In the genomic region with DNA sequence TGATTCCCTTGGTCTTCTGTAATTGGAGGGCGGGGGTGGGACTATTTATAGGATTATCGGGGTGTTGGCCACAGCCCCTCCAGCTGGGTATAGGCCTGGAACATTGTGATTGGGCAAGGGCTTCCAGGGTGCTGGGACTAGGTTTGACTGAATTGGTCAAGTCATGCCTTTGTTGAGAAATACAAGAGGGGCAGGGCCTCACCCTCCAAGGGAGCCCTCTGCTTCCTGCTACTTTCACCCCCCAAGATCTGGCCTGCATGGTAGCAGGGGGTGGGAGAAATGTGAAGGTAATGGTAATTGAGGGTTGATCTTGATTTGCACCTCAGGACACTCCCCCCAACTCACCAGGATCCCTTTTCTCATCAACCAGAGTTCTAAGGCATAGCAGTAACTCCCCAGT, we compare ENCODE assay signal across 17 cellular contexts. TPM values are rescaled to one million over a fixed set of nuclear protein-coding genes. Genes with fewer than 3 reads are reported as not detected.
DNase-seq lines count a peak whose midpoint lies in the region; ATAC-seq and TF ChIP-seq lines count a peak whose summit lies in the region.
"Had no signal": no experiment of that assay in that cellular context is flagged by ENCODE, and none has a peak within 500 bp of the region (broad histone marks: within the 10 kb centered on the region; RNA-seq: fewer than 3 reads in every experiment).

No MANE protein-coding gene starts in this region.

- H3F3A ChIP-seq in PC-3 (ENCODE audit: low read length, unreplicated experiment): peaks cover 7% of the 10 kb centered on the region

- no peak overlapping the region for H3K4ac ChIP-seq in H9 (ENCODE audit: low read depth, low read length)

- H3K27me3 Mint-ChIP-seq in H9 (ENCODE audit: low read depth): no peaks in the 10 kb centered on the region; the same call in 1 of the 2 replicates

- BruUV-seq in PC-3 (replicated peaks; lab: Mats Ljungman, UMichigan): no TSS peak

- no peak for ATAC-seq in PC-3
- ATAC-seq in HG02798 (IDR thresholded peaks at IDR 0.05; ENCODE audit: poor library complexity, unreplicated experiment): no peak

- H2BK15ac ChIP-seq in H9 (ENCODE audit: low read depth, low read length): no peak overlapping the region

- H3K36me3 Mint-ChIP-seq in H9 (ENCODE audit: insufficient read depth in 1 of 3, low read depth in 3 of 3): peaks cover 7 to 19% (median 17%) of the 10 kb centered on the region in 3 experiments; a peak in 6 of 7 replicates
- H3K36me3 Mint-ChIP-seq: naive B cell had no signal

- H3K79me2 ChIP-seq in H9 (ENCODE audit: insufficient read depth, low read length): peaks cover 83% of the 10 kb centered on the region
- no peaks in the 10 kb centered on the region for H3K79me2 ChIP-seq in PC-3 (ENCODE audit: low read length)

- no peak for TF ChIP-seq CTCF in H9 (conservative IDR thresholded peaks at IDR 0.05)
- no peak for TF ChIP-seq CTCF in PC-3 (conservative IDR thresholded peaks at IDR 0.05; ENCODE audit: low read depth, low read length)
- no peak for TF ChIP-seq CTCF in GM10266 (IDR thresholded peaks at IDR 0.05; ENCODE audit: control insufficient read depth, insufficient read depth, low read depth, missing control alignments)
- no peak for TF ChIP-seq CTCF in dorsolateral prefrontal cortex (IDR thresholded peaks at IDR 0.05 in 54 of 56, conservative IDR thresholded peaks at IDR 0.05 in 2 of 56; ENCODE audit: low read depth in 1 of 56, partially characterized antibody in 56 of 56)

- H4K8ac ChIP-seq in H9 (replicated peaks; ENCODE audit: insufficient read length, low read depth, low read length): no peak overlapping the region

- H3K23ac ChIP-seq in H9 (ENCODE audit: insufficient read length, low read depth, low read length): no peak overlapping the region

- H4K20me1 ChIP-seq in H9 (ENCODE audit: control insufficient read depth, insufficient read depth, insufficient read length) (no peaks in the 10 kb centered on the region), PC-3 (ENCODE audit: low read length) (no peaks in the 10 kb centered on the region)

- H3K4me3 ChIP-seq in PC-3 (ENCODE audit: low read length) (no peak overlapping the region), iPS DF 6.9 (ENCODE audit: low read length) (no peak overlapping the region; the same call in 1 of the 2 replicates), dorsolateral prefrontal cortex (no peak overlapping the region)

- H3K56ac ChIP-seq in H9 (ENCODE audit: insufficient read length, low read depth, low read length): no peak overlapping the region

- H3K4me2 ChIP-seq in H9 (ENCODE audit: insufficient read depth, insufficient read length, low read length): peak overlapping the region; percentile 74
- peak overlapping the region; percentile 68 for H3K4me2 ChIP-seq in PC-3 (ENCODE audit: low read length)
- H3K4me2 ChIP-seq: SK-N-SH had no signal

- H2BK120ac ChIP-seq in H9 (ENCODE audit: low read depth, low read length, poor library complexity, severe bottlenecking): no peak overlapping the region

- no CpG with 5 or more reads among the region's 2 CpGs for WGBS in H9 (ENCODE audit: extremely low coverage, insufficient read length, low lambda C conversion rate)
- WGBS in iPS DF 6.9 (ENCODE audit: insufficient coverage, insufficient read length): no CpG with 5 or more reads among the region's 2 CpGs

- H3K4me3 Mint-ChIP-seq in H9: peak overlapping the region; percentile 45 to 76

- intact Hi-C loops in PC-3 (cut with micrococcal nuclease) (loop anchor here (1.0 to 2.0 kb wide), 4 partner anchors 33 to 62 kb away; no protein-coding TSS in a partner anchor), dorsolateral prefrontal cortex (cut with DNase I) (no loop called here)

- H2AK5ac ChIP-seq in H9 (ENCODE audit: insufficient read length, low read length): peak overlapping the region; percentile 18

- H3K9ac ChIP-seq in H9 (ENCODE audit: extremely low read depth, insufficient read length, low read length): no peak overlapping the region
- peak overlapping the region; percentile 43 for H3K9ac ChIP-seq in PC-3 (ENCODE audit: low read length)
- H3K9ac ChIP-seq: SK-N-SH had no signal

- H4K91ac ChIP-seq in H9 (ENCODE audit: insufficient read length, low read depth, low read length): no peak overlapping the region

- peaks cover 87 to 93% of the 10 kb centered on the region in 2 experiments for H3K4me1 Mint-ChIP-seq in H9

- CTCF ChIA-PET in PC-3 (lab: Charles Lee): no interaction called here

- no peak overlapping the region for H3T11ph ChIP-seq in H9 (ENCODE audit: low read length)

- H3K79me1 ChIP-seq in H9 (ENCODE audit: insufficient read depth, low read depth, low read length, poor library complexity, severe bottlenecking): no peaks in the 10 kb centered on the region

- DNase-seq in AML-193 (lab: John Stamatoyannopoulos, UW) (peak; percentile 25 to 30), H9 (peak; percentile 62), PC-3 (no peak), iPS DF 6.9 (ENCODE audit: low read depth, low spot score) (no peak), GM10266 (ENCODE audit: extremely low spot score) (no peak), dorsolateral prefrontal cortex (no peak)
- no peak for DNase-seq in activated CD8-positive, alpha-beta memory T cell treated with anti-CD3 and anti-CD28 coated beads, Interleukin-2, amount 50 U/mL, for 4 hours
- DNase-seq: activated CD8-positive, alpha-beta memory T cell treated with anti-CD3 and anti-CD28 coated beads for 24 hours; activated gamma-delta T cell; brain microvascular endothelial cell; effector CD4-positive, alpha-beta T cell; GOT3; naive B cell; NCI-H1436 treated with DMSO at 0.1 percent for 48 hours; NCI-H2227 treated with DMSO at 0.1 percent for 48 hours; SK-N-SH had no signal

- H3K23me2 ChIP-seq in H9 (ENCODE audit: insufficient read length, low read depth, low read length, poor library complexity, severe bottlenecking): peaks cover 7% of the 10 kb centered on the region

- H3K4me1 ChIP-seq in H9 (ENCODE audit: insufficient read depth, low read length): peaks cover 47% of the 10 kb centered on the region
- peaks cover 27% of the 10 kb centered on the region for H3K4me1 ChIP-seq in PC-3 (ENCODE audit: insufficient read depth, low read length)
- H3K4me1 ChIP-seq in iPS DF 6.9 (ENCODE audit: control insufficient read depth, insufficient read depth, low read length): peaks cover 18% of the 10 kb centered on the region

- H2AFZ ChIP-seq in H9 (ENCODE audit: low read length) (no peak overlapping the region), PC-3 (ENCODE audit: low read length) (peak overlapping the region; percentile 66)

- no peak overlapping the region for H3K18ac ChIP-seq in H9 (ENCODE audit: insufficient read length, low read depth, low read length)

- no peak overlapping the region for H2BK5ac ChIP-seq in H9 (ENCODE audit: insufficient read length, low read length)

- H3K27ac ChIP-seq in H9 (ENCODE audit: insufficient read length, low read depth, low read length) (peak overlapping the region; percentile 78), PC-3 (ENCODE audit: low read length) (peak overlapping the region; percentile 91), iPS DF 6.9 (ENCODE audit: low read length) (peak overlapping the region; percentile 25), dorsolateral prefrontal cortex (no peak overlapping the region)
- H3K27ac ChIP-seq: brain microvascular endothelial cell had no signal

- H3K14ac ChIP-seq in H9 (ENCODE audit: insufficient read depth, low read length): no peak overlapping the region

- H3K27me3 ChIP-seq in H9 (ENCODE audit: insufficient read depth, low read length) (no peaks in the 10 kb centered on the region), PC-3 (ENCODE audit: low read length) (no peaks in the 10 kb centered on the region), iPS DF 6.9 (ENCODE audit: control insufficient read depth, insufficient read depth, low read length) (no peaks in the 10 kb centered on the region), dorsolateral prefrontal cortex (peaks cover 0 to 3% (median 0%) of the 10 kb centered on the region in 45 donors)
- H3K27me3 ChIP-seq: brain microvascular endothelial cell had no signal

- H3K9me3 Mint-ChIP-seq in H9: no peaks in the 10 kb centered on the region
- H3K9me3 Mint-ChIP-seq: naive B cell had no signal

- H3K9me3 ChIP-seq in H9 (ENCODE audit: control insufficient read depth, low read depth, low read length) (no peaks in the 10 kb centered on the region), PC-3 (ENCODE audit: low read length) (no peaks in the 10 kb centered on the region), iPS DF 6.9 (ENCODE audit: control insufficient read depth, insufficient read depth, low read length) (no peaks in the 10 kb centered on the region)
- H3K9me3 ChIP-seq: SK-N-SH had no signal

- H3K27ac Mint-ChIP-seq in H9: peak overlapping the region; percentile 82 to 99 (median 99)
- H3K27ac Mint-ChIP-seq: naive B cell had no signal

- no peak overlapping the region for H2BK20ac ChIP-seq in H9 (ENCODE audit: low read depth, low read length, poor library complexity, severe bottlenecking)

- H4K5ac ChIP-seq in H9 (ENCODE audit: insufficient read length, low read depth, low read length): no peak overlapping the region

- H3K36me3 ChIP-seq in PC-3 (ENCODE audit: low read depth, low read length) (no peaks in the 10 kb centered on the region), iPS DF 6.9 (ENCODE audit: control insufficient read depth, insufficient read depth, low read length) (no peaks in the 10 kb centered on the region)
- H3K36me3 ChIP-seq: brain microvascular endothelial cell had no signal

- no peaks in the 10 kb centered on the region for H3K9me2 ChIP-seq in PC-3 (replicated peaks; ENCODE audit: low read length)
- H3K9me2 ChIP-seq: SK-N-SH had no signal

- H2BK12ac ChIP-seq in H9 (ENCODE audit: insufficient read length, low read depth, low read length): no peak overlapping the region

- POLR2A ChIA-PET in PC-3 (lab: Charles Lee; ENCODE audit: unreplicated experiment): no interaction called here

RNA-seq across cellular contexts. Expression of gene TRIM71, which starts 25.2 kb away (rescaled TPM):
- total RNA-seq in H9 (2021) (364 and 376 TPM in 2 replicates), PC-3 (2014; rRNA removed) (0.11 and 0.17 TPM in 2 replicates), dorsolateral prefrontal cortex (1 to 10 TPM in 65 of 120 experiments, under 1 TPM in 55; 0.36 to 2.1 (median 1.0) TPM)

Comparison
In these comparisons a context has a peak if more than half of its experiments do, and no peak if none do; other contexts are left out.
1. DNase-seq: peak in AML-193 (2 of 2) and H9 (single experiment); none in PC-3 (single experiment), iPS DF 6.9 (single experiment), GM10266 (single experiment), dorsolateral prefrontal cortex (0 of 10) and activated CD8-positive, alpha-beta memory T cell treated with anti-CD3 and anti-CD28 coated beads, Interleukin-2, amount 50 U/mL, for 4 hours (single experiment).
2. H3K27ac ChIP-seq: peak in H9 (single experiment), PC-3 (single experiment) and iPS DF 6.9 (single experiment); none in dorsolateral prefrontal cortex (0 of 59).
3. RNA of gene TRIM71, which starts 25.2 kb away (total RNA-seq): 364 to 376 TPM in H9; 0.36 to 2.1 TPM in dorsolateral prefrontal cortex and 0.11 to 0.17 TPM in PC-3; every median in the first group is over 100 times any median in the second.